In the genomic region with DNA sequence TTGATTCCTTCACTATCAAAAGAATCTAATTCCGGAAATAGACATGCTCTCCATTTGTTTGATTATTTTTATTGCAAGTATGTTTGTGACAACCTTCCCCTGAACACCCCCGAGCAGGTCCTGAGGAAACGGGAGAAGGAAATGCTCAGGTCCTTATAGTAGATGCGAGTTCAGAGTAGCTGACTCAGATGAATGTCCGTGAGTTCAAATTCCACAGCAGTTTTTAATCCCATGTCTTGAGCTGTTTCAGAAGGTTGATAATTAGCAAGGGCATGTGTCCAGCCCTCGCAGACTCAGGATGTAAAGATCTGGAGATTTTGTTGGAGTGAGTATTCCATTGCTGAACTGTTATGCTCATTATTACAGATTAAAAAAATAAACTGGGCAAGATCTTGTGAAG, we compare ENCODE assay signal across 9 cellular contexts.
DNase-seq lines count a peak whose midpoint lies in the region; ATAC-seq and TF ChIP-seq lines count a peak whose summit lies in the region.
"Had no signal": no experiment of that assay in that cellular context is flagged by ENCODE, and none has a peak within 500 bp of the region (broad histone marks: within the 10 kb centered on the region; RNA-seq: fewer than 3 reads in every experiment).

No MANE protein-coding gene starts in this region.

- no peak for TF ChIP-seq CTCF in fibroblast of the aortic adventitia (IDR thresholded peaks at IDR 0.05; ENCODE audit: insufficient read depth, low read length)
- no peak for TF ChIP-seq CTCF in retinal pigment epithelial cell (conservative IDR thresholded peaks at IDR 0.05; ENCODE audit: low read depth, low read length)

- no peaks in the 10 kb centered on the region for H3K36me3 ChIP-seq in GM23248 (ENCODE audit: low read depth)

- H3K9me2 ChIP-seq in GM23248 (ENCODE audit: insufficient read depth) = no peaks in the 10 kb centered on the region; the same call in 1 of the 2 replicates

- H3K4me3 ChIP-seq in GM23248 (peak overlapping the region; percentile 7), fibroblast of the aortic adventitia (ENCODE audit: low read depth, low read length) (no peak overlapping the region), retinal pigment epithelial cell (ENCODE audit: low read length) (peak overlapping the region; percentile 10)

- peak overlapping the region; percentile 40 for H3K9ac ChIP-seq in GM23248

- WGBS in GM23248 (ENCODE audit: low coverage in 1 of 2, low lambda C conversion rate in 2 of 2, missing lambda C conversion rate in 2 of 2), 2 experiments = 1% methylated on average over 6 of the region's 6 CpGs

- peak; percentile 72 for ATAC-seq in SK-N-SH treated with all-trans-retinoic acid at 6 μM for 48 hours
- no peak for ATAC-seq in HG02678 (IDR thresholded peaks at IDR 0.05; ENCODE audit: unreplicated experiment)
- no peak for ATAC-seq in stimulated activated effector memory CD8-positive, alpha-beta T cell treated with anti-CD3 and anti-CD28 coated beads, Interleukin-12 subunit alpha, Interleukin-12 subunit beta, amount 100 ng/mL, for 72 hours

- in situ Hi-C loops in GM23248 (cut with MboI) = loop anchor here (25.0 kb wide), 1 partner anchor 139 kb away; no protein-coding TSS in a partner anchor

- peaks cover 54% of the 10 kb centered on the region for H3K4me1 Mint-ChIP-seq in stimulated activated effector memory CD8-positive, alpha-beta T cell treated with anti-CD3 and anti-CD28 coated beads, Interleukin-12 subunit alpha, Interleukin-12 subunit beta, amount 100 ng/mL, for 72 hours

- no peaks in the 10 kb centered on the region for H3K79me2 ChIP-seq in GM23248 (ENCODE audit: insufficient read depth)

- peak overlapping the region; percentile 79 for H3K27ac ChIP-seq in GM23248

- H3K9me3 Mint-ChIP-seq in stimulated activated effector memory CD8-positive, alpha-beta T cell treated with anti-CD3 and anti-CD28 coated beads, Interleukin-12 subunit alpha, Interleukin-12 subunit beta, amount 100 ng/mL, for 72 hours = no peaks in the 10 kb centered on the region
- H3K9me3 Mint-ChIP-seq: activated T-helper 1 cell treated with anti-CD3 and anti-CD28 coated beads, Interleukin-12 subunit alpha, Interleukin-12 subunit beta, Interleukin-2, Interleukin-4 antibody, amounts not matched to agents 30 ng/mL and 10 ng/mL and 1 ng/mL, durations not matched to agents 14 hours and 24 hours and 36 hours had no signal

- no peaks in the 10 kb centered on the region for H3K9me3 ChIP-seq in GM23248 (ENCODE audit: low read depth)

- DNase-seq in GM23248 (peak; percentile 89), fibroblast of the aortic adventitia (ENCODE audit: low read depth) (peak; percentile 81), retinal pigment epithelial cell (ENCODE audit: low read depth) (peak; percentile 97), NCI-H1048 (lab: John Stamatoyannopoulos, UW) (no peak)
- DNase-seq in stimulated activated effector memory CD8-positive, alpha-beta T cell treated with anti-CD3 and anti-CD28 coated beads, Interleukin-12 subunit alpha, Interleukin-12 subunit beta, amount 100 ng/mL, for 72 hours (ENCODE audit: low spot score in 2 of 2) = no peak
- DNase-seq in stimulated activated CD4-positive, alpha-beta T cell treated with anti-CD3 and anti-CD28 coated beads, Interleukin-12 subunit alpha, Interleukin-12 subunit beta, amount 100 ng/mL, for 4 hours = no peak

- H4K20me1 ChIP-seq in GM23248 (ENCODE audit: insufficient read depth) = no peaks in the 10 kb centered on the region

- peak overlapping the region; percentile 75 for H3K4me2 ChIP-seq in GM23248 (ENCODE audit: unreplicated experiment)

- H3K36me3 Mint-ChIP-seq in stimulated activated effector memory CD8-positive, alpha-beta T cell treated with anti-CD3 and anti-CD28 coated beads, Interleukin-12 subunit alpha, Interleukin-12 subunit beta, amount 100 ng/mL, for 72 hours = peaks cover 4% of the 10 kb centered on the region

- H3K27me3 ChIP-seq in GM23248 (replicated peaks; ENCODE audit: insufficient read depth) = no peaks in the 10 kb centered on the region

- no peak overlapping the region for H3K27ac Mint-ChIP-seq in stimulated activated effector memory CD8-positive, alpha-beta T cell treated with anti-CD3 and anti-CD28 coated beads, Interleukin-12 subunit alpha, Interleukin-12 subunit beta, amount 100 ng/mL, for 72 hours

- H3K4me3 Mint-ChIP-seq in stimulated activated effector memory CD8-positive, alpha-beta T cell treated with anti-CD3 and anti-CD28 coated beads, Interleukin-12 subunit alpha, Interleukin-12 subunit beta, amount 100 ng/mL, for 72 hours = no peak overlapping the region
- H3K4me3 Mint-ChIP-seq: activated T-helper 1 cell treated with anti-CD3 and anti-CD28 coated beads, Interleukin-12 subunit alpha, Interleukin-12 subunit beta, Interleukin-2, Interleukin-4 antibody, amounts not matched to agents 30 ng/mL and 10 ng/mL and 1 ng/mL, durations not matched to agents 14 hours and 24 hours and 36 hours had no signal

- peaks cover 60% of the 10 kb centered on the region for H3F3A ChIP-seq in GM23248 (ENCODE audit: insufficient read depth)

- H2AFZ ChIP-seq in GM23248 = no peak overlapping the region

- peaks cover 59% of the 10 kb centered on the region for H3K4me1 ChIP-seq in GM23248 (ENCODE audit: insufficient read depth)

TF ChIP-seq in SK-N-SH treated with all-trans-retinoic acid at 6 μM for 48 hours, 23 proteins besides CTCF, POLR2A, EP300 and RAD21 (continues in another document):
- TF ChIP-seq ZNF70 (CRISPR knock-in tag; IDR thresholded peaks at IDR 0.05) (no peak), ESRRG (CRISPR knock-in tag; IDR thresholded peaks at IDR 0.05) (no peak), PATZ1 (CRISPR knock-in tag; IDR thresholded peaks at IDR 0.05; ENCODE audit: borderline replicate concordance) (no peak), ZC3H10 (CRISPR knock-in tag; IDR thresholded peaks at IDR 0.05) (no peak), OSR1 (CRISPR knock-in tag; IDR thresholded peaks at IDR 0.05) (no peak), SNAI2 (CRISPR knock-in tag; IDR thresholded peaks at IDR 0.05) (no peak), TSHZ2 (CRISPR knock-in tag; IDR thresholded peaks at IDR 0.05) (no peak)
- TF ChIP-seq, protein P1, sequence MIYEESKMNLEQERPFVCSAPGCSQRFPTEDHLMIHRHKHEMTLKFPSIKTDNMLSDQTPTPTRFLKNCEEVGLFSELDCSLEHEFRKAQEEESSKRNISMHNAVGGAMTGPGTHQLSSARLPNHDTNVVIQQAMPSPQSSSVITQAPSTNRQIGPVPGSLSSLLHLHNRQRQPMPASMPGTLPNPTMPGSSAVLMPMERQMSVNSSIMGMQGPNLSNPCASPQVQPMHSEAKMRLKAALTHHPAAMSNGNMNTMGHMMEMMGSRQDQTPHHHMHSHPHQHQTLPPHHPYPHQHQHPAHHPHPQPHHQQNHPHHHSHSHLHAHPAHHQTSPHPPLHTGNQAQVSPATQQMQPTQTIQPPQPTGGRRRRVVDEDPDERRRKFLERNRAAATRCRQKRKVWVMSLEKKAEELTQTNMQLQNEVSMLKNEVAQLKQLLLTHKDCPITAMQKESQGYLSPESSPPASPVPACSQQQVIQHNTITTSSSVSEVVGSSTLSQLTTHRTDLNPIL (CRISPR knock-in tag; IDR thresholded peaks at IDR 0.05; ENCODE audit: low read depth) = no peak
- TF ChIP-seq, protein P2, sequence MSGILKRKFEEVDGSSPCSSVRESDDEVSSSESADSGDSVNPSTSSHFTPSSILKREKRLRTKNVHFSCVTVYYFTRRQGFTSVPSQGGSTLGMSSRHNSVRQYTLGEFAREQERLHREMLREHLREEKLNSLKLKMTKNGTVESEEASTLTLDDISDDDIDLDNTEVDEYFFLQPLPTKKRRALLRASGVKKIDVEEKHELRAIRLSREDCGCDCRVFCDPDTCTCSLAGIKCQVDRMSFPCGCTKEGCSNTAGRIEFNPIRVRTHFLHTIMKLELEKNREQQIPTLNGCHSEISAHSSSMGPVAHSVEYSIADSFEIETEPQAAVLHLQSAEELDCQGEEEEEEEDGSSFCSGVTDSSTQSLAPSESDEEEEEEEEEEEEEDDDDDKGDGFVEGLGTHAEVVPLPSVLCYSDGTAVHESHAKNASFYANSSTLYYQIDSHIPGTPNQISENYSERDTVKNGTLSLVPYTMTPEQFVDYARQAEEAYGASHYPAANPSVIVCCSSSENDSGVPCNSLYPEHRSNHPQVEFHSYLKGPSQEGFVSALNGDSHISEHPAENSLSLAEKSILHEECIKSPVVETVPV (CRISPR knock-in tag; IDR thresholded peaks at IDR 0.05) = no peak

Comparison
In these comparisons a context has a peak if more than half of its experiments do, and no peak if none do; other contexts are left out.
1. DNase-seq: peak in GM23248 (single experiment), fibroblast of the aortic adventitia (single experiment) and retinal pigment epithelial cell (single experiment); none in NCI-H1048 (single experiment), stimulated activated effector memory CD8-positive, alpha-beta T cell treated with anti-CD3 and anti-CD28 coated beads, Interleukin-12 subunit alpha, Interleukin-12 subunit beta, amount 100 ng/mL, for 72 hours (0 of 2) and stimulated activated CD4-positive, alpha-beta T cell treated with anti-CD3 and anti-CD28 coated beads, Interleukin-12 subunit alpha, Interleukin-12 subunit beta, amount 100 ng/mL, for 4 hours (single experiment).